Comparison of ENCODE assay signal across 14 cellular contexts in genomic region chr1:199688133-199688676, GRCh38.
DNase-seq lines count a peak whose midpoint lies in the region; ATAC-seq, FAIRE-seq and TF ChIP-seq lines count a peak whose summit lies in the region.
"Had no signal": no experiment of that assay in that cellular context is flagged by ENCODE, and none has a peak within 500 bp of the region (broad histone marks: within the 10 kb centered on the region; RNA-seq: fewer than 3 reads in every experiment).

No MANE protein-coding gene starts in this region.

- no peak overlapping the region for H2AFZ ChIP-seq in H1 (ENCODE audit: low read length)
- no peak overlapping the region for H2AFZ ChIP-seq in mesenchymal stem cell (ENCODE audit: low read depth, low read length)

- no peak for ATAC-seq in GM19467 (IDR thresholded peaks at IDR 0.05; ENCODE audit: unreplicated experiment)
- ATAC-seq: CD8-positive, alpha-beta T cell; Right ventricle myocardium inferior; T-cell had no signal

- H3K27me3 ChIP-seq in H7 (ENCODE audit: control insufficient read depth, insufficient read depth, low read length) (no peaks in the 10 kb centered on the region), H1 (replicated peaks in 1 of 4; ENCODE audit: control insufficient read depth in 3 of 4, extremely low read depth in 1 of 4, insufficient read depth in 3 of 4, low read length in 3 of 4) (no peaks in the 10 kb centered on the region), mesenchymal stem cell (ENCODE audit: control insufficient read depth in 1 of 2, insufficient read depth in 1 of 2, low read length in 2 of 2) (no peaks in the 10 kb centered on the region)

- H3K9me3 ChIP-seq in H1 (ENCODE audit: insufficient read depth in 2 of 2, low read depth in 1 of 2, low read length in 1 of 2): no peaks in the 10 kb centered on the region
- H3K9me3 ChIP-seq in mesenchymal stem cell (ENCODE audit: control insufficient read depth, low read length): no peaks in the 10 kb centered on the region

- no peak overlapping the region for H3K18ac ChIP-seq in H1 (ENCODE audit: extremely low read depth, low read length)
- no peak overlapping the region for H3K18ac ChIP-seq in mesenchymal stem cell (ENCODE audit: low read depth in 1 of 2, low read length in 2 of 2)

- no peaks in the 10 kb centered on the region for H4K20me1 ChIP-seq in H1 (replicated peaks in 1 of 2; ENCODE audit: control insufficient read depth in 1 of 2, insufficient read depth in 2 of 2, low read length in 2 of 2)

- H2AK5ac ChIP-seq in H1 (ENCODE audit: low read depth, low read length): no peak overlapping the region
- H2AK5ac ChIP-seq in mesenchymal stem cell (ENCODE audit: low read length, severe bottlenecking): no peak overlapping the region

- H3K79me2 ChIP-seq in H1 (ENCODE audit: control insufficient read depth in 1 of 2, insufficient read depth in 2 of 2, low read length in 2 of 2): no peaks in the 10 kb centered on the region

- no peak overlapping the region for H2BK20ac ChIP-seq in H1 (ENCODE audit: low read length)

- H4K8ac ChIP-seq in H1 (ENCODE audit: extremely low read depth, insufficient read depth, low read length) (no peak overlapping the region), mesenchymal stem cell (ENCODE audit: low read length) (no peak overlapping the region)

- H3K9ac ChIP-seq in H1 (replicated peaks in 1 of 4; ENCODE audit: extremely low read depth in 1 of 4, low read depth in 3 of 4, low read length in 3 of 4) (no peak overlapping the region), mesenchymal stem cell (ENCODE audit: low read length) (no peak overlapping the region)

- TF ChIP-seq POLR2A in H1 (IDR thresholded peaks at IDR 0.05; ENCODE audit: control extremely low read depth in 1 of 2, low read depth in 2 of 2, low read length in 2 of 2): no peak

- TF ChIP-seq RAD21 in H1 (IDR thresholded peaks at IDR 0.05 in 1 of 2, conservative IDR thresholded peaks at IDR 0.05 in 1 of 2; ENCODE audit: low read depth in 2 of 2, low read length in 2 of 2): no peak

- peak; percentile 45 for FAIRE-seq in H1 (lab: Jason Lieb, UNC)
- FAIRE-seq: HTR-8/SVneo had no signal

- H3K4me1 ChIP-seq in H1 (replicated peaks in 1 of 4; ENCODE audit: control insufficient read depth in 3 of 4, insufficient read depth in 4 of 4, low read length in 3 of 4) (peaks cover 4 to 23% (median 12%) of the 10 kb centered on the region in 4 experiments; a peak in 6 of 7 replicates), mesenchymal stem cell (ENCODE audit: control insufficient read depth, insufficient read depth, low read depth, low read length) (peaks cover 8% of the 10 kb centered on the region)

- CTCF ChIA-PET in H1 (lab: Charles Lee; ENCODE audit: partially characterized antibody): interaction anchor here (0.6 to 1.5 kb wide), 7 partner anchors 14 to 592 kb away, joined by 3 to 4 read pairs (median 4); no protein-coding TSS in a partner anchor

- H4K91ac ChIP-seq in H1 (replicated peaks; ENCODE audit: insufficient read length, low read length) (no peak overlapping the region), mesenchymal stem cell (ENCODE audit: low read length) (no peak overlapping the region)

- H3K14ac ChIP-seq in H1 (ENCODE audit: insufficient read length): no peak overlapping the region
- H3K14ac ChIP-seq in mesenchymal stem cell (ENCODE audit: low read length in 2 of 2): no peak overlapping the region

- 56% methylated on average over 3 of the region's 3 CpGs; no CpG with 5 or more reads in 1 of the 2 experiments for WGBS in H1 (ENCODE audit: extremely low coverage in 1 of 2, insufficient coverage in 1 of 2, insufficient read length in 1 of 2, insufficient replicate concordance in 2 of 2, low coverage in 1 of 2, low lambda C conversion rate in 2 of 2, missing lambda C conversion rate in 1 of 2), 2 experiments
- 73% methylated on average over 1 of the region's 3 CpGs for WGBS in mesenchymal stem cell

- H3K4me3 ChIP-seq in H7 (ENCODE audit: insufficient read depth, low read depth, low read length) (no peak overlapping the region), H1 (ENCODE audit: extremely low read depth in 1 of 4, insufficient read depth in 2 of 4, low read depth in 3 of 4, low read length in 4 of 4) (no peak overlapping the region), mesenchymal stem cell (ENCODE audit: insufficient read depth in 1 of 2, low read depth in 1 of 2, low read length in 2 of 2) (no peak overlapping the region)
- H3K4me3 ChIP-seq: SK-N-MC had no signal

- no peak overlapping the region for H3K4ac ChIP-seq in H1 (replicated peaks; ENCODE audit: insufficient read length, low read depth, low read length)
- no peak overlapping the region for H3K4ac ChIP-seq in mesenchymal stem cell (ENCODE audit: low read depth in 1 of 2, low read length in 2 of 2)

- H2BK5ac ChIP-seq in H1 (ENCODE audit: low read depth, low read length): no peak overlapping the region
- no peak overlapping the region for H2BK5ac ChIP-seq in mesenchymal stem cell (ENCODE audit: low read depth, low read length, poor library complexity, severe bottlenecking)

- POLR2A ChIA-PET in H1 (lab: Charles Lee; ENCODE audit: partially characterized antibody): interaction anchor here (0.6 to 0.7 kb wide), 2 partner anchors 24 to 295 kb away, joined by 3 read pairs; no protein-coding TSS in a partner anchor

- no peaks in the 10 kb centered on the region for H3K23me2 ChIP-seq in H1 (ENCODE audit: low read depth, low read length)

- H3K4me2 ChIP-seq in H1 (ENCODE audit: insufficient read depth in 1 of 2, low read depth in 2 of 2, low read length in 2 of 2) (0 out of 4 replicates have a peak overlapping the region, but pooled peaks of 1 of the 2 experiments have one; percentile 16), mesenchymal stem cell (ENCODE audit: low read length, poor library complexity, severe bottlenecking) (no peak overlapping the region)

- H4K5ac ChIP-seq in H1 (ENCODE audit: insufficient read length, low read depth, low read length): no peak overlapping the region

- no peak for TF ChIP-seq CTCF in H1 (IDR thresholded peaks at IDR 0.05; ENCODE audit: control extremely low read depth in 1 of 3, insufficient read depth in 1 of 3, low read depth in 1 of 3, low read length in 3 of 3)

- H2BK120ac ChIP-seq in H1 (replicated peaks; ENCODE audit: low read depth, low read length) (no peak overlapping the region), mesenchymal stem cell (ENCODE audit: low read depth, low read length) (no peak overlapping the region)

- H3K56ac ChIP-seq in H1 (replicated peaks; ENCODE audit: insufficient read length, low read depth, low read length): no peak overlapping the region

- no peaks in the 10 kb centered on the region for H3K36me3 ChIP-seq in H7 (replicated peaks; ENCODE audit: control insufficient read depth, insufficient read depth, low read length)
- no peaks in the 10 kb centered on the region for H3K36me3 ChIP-seq in H1 (ENCODE audit: control insufficient read depth in 2 of 4, insufficient read depth in 4 of 4, low read length in 3 of 4)
- H3K36me3 ChIP-seq in mesenchymal stem cell (ENCODE audit: control insufficient read depth in 1 of 2, insufficient read depth in 2 of 2, low read depth in 1 of 2, low read length in 2 of 2): no peaks in the 10 kb centered on the region

- H2BK15ac ChIP-seq in H1 (ENCODE audit: low read length): no peak overlapping the region
- H2BK15ac ChIP-seq in mesenchymal stem cell (ENCODE audit: low read depth, poor library complexity, severe bottlenecking): no peak overlapping the region

- DNase-seq in H7 (peak; percentile 6), M059J (ENCODE audit: low read depth) (peak; percentile 28), H1 (ENCODE audit: low read depth in 1 of 2, low spot score in 2 of 2) (no peak), mesenchymal stem cell (peak; percentile 9), NCI-H187 (lab: John Stamatoyannopoulos, UW) (no peak)
- no peak for DNase-seq in stimulated activated CD4-positive, alpha-beta T cell treated with anti-CD3 and anti-CD28 coated beads, Interleukin-4, amount 100 ng/mL, for 4 hours
- DNase-seq: CD8-positive, alpha-beta T cell; NCI-H187 treated with DMSO at 0.1 percent for 48 hours; NCI-H510A; T-cell had no signal

- H3K27ac ChIP-seq in H1 (ENCODE audit: low read depth, low read length) (no peak overlapping the region), mesenchymal stem cell (ENCODE audit: low read length, poor library complexity, severe bottlenecking) (no peak overlapping the region)
- H3K27ac ChIP-seq: SK-N-MC had no signal

- H2BK12ac ChIP-seq in H1 (ENCODE audit: low read depth, low read length) (no peak overlapping the region), mesenchymal stem cell (ENCODE audit: low read length in 2 of 2) (no peak overlapping the region)

- H3K23ac ChIP-seq in H1 (ENCODE audit: insufficient read length) (no peak overlapping the region), mesenchymal stem cell (ENCODE audit: low read length in 2 of 2) (no peak overlapping the region)

- H3K79me1 ChIP-seq in H1 (ENCODE audit: low read depth, low read length) (no peaks in the 10 kb centered on the region), mesenchymal stem cell (replicated peaks; ENCODE audit: low read length, poor library complexity, severe bottlenecking) (no peaks in the 10 kb centered on the region)

- TF ChIP-seq EP300 in H1 (IDR thresholded peaks at IDR 0.05; ENCODE audit: borderline replicate concordance in 1 of 2, low read depth in 2 of 2, low read length in 2 of 2): no peak

TF ChIP-seq in H1, 55 proteins besides CTCF, POLR2A, EP300 and RAD21 (continues in another document):
- no peak for TF ChIP-seq SIRT6 (IDR thresholded peaks at IDR 0.05; ENCODE audit: low read length)
- no peak for TF ChIP-seq ZNF274 (IDR thresholded peaks at IDR 0.05; ENCODE audit: borderline replicate concordance, extremely low read depth, low read length)
- TF ChIP-seq SUZ12 (IDR thresholded peaks at IDR 0.05; ENCODE audit: low read length): no peak
- TF ChIP-seq FOSL1 (IDR thresholded peaks at IDR 0.05; ENCODE audit: insufficient read depth, low read depth, low read length): no peak
- TF ChIP-seq, protein P1, sequence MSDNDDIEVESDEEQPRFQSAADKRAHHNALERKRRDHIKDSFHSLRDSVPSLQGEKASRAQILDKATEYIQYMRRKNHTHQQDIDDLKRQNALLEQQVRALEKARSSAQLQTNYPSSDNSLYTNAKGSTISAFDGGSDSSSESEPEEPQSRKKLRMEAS (IDR thresholded peaks at IDR 0.05): no peak
- TF ChIP-seq RFX5 (IDR thresholded peaks at IDR 0.05; ENCODE audit: borderline replicate concordance, low read depth, low read length): no peak
- TF ChIP-seq E2F6 (IDR thresholded peaks at IDR 0.05): no peak
- TF ChIP-seq RBBP5 (IDR thresholded peaks at IDR 0.05; ENCODE audit: borderline replicate concordance, low read depth, low read length): no peak
- TF ChIP-seq HDAC2 (IDR thresholded peaks at IDR 0.05; ENCODE audit: borderline replicate concordance in 1 of 2, low read depth in 2 of 2, low read length in 2 of 2): no peak
- no peak for TF ChIP-seq PHF8 (conservative IDR thresholded peaks at IDR 0.05; ENCODE audit: low read depth, low read length)

Comparison
In these comparisons a context has a peak if more than half of its experiments do, and no peak if none do; other contexts are left out.
1. DNase-seq: peak in H7 (single experiment), M059J (single experiment) and mesenchymal stem cell (single experiment); none in H1 (0 of 2), NCI-H187 (0 of 2) and stimulated activated CD4-positive, alpha-beta T cell treated with anti-CD3 and anti-CD28 coated beads, Interleukin-4, amount 100 ng/mL, for 4 hours (0 of 2).